In the genomic region with DNA sequence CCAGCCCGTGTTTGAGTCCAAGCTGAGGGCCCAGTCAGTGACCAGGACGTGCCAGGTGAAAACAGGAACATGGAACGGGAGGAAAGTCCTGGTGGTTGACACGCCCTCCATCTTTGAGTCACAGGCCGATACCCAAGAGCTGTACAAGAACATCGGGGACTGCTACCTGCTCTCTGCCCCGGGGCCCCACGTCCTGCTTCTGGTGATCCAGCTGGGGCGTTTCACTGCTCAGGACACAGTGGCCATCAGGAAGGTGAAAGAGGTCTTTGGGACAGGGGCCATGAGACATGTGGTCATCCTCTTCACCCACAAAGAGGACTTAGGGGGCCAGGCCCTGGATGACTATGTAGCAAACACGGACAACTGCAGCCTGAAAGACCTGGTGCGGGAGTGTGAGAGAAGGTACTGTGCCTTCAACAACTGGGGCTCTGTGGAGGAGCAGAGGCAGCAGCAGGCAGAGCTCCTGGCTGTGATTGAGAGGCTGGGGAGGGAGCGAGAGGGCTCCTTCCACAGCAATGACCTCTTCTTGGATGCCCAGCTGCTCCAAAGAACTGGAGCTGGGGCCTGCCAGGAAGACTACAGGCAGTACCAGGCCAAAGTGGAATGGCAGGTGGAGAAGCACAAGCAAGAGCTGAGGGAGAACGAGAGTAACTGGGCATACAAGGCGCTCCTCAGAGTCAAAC, we compare ENCODE assay signal across 23 cellular contexts. TPM values are rescaled to one million over a fixed set of nuclear protein-coding genes. Genes with fewer than 3 reads are reported as not detected.
DNase-seq lines count a peak whose midpoint lies in the region; ATAC-seq lines count a peak whose summit lies in the region.
"Had no signal": no experiment of that assay in that cellular context is flagged by ENCODE, and none has a peak within 500 bp of the region (broad histone marks: within the 10 kb centered on the region; RNA-seq: fewer than 3 reads in every experiment).

No MANE protein-coding gene starts in this region.

- intact Hi-C loops in naive thymus-derived CD4-positive, alpha-beta T cell (cut with micrococcal nuclease): no loop called here
- intact Hi-C loops in head of caudate nucleus (cut with DNase I): no loop called here

- H3K27me3 Mint-ChIP-seq in T-helper 1 cell treated with Interleukin-12 subunit alpha and Interleukin-12 subunit beta and Interleukin-4 antibody, amounts not matched to agents 30 μg/mL and 1 μg/mL, for 36 hours (ENCODE audit: low read depth): no peaks in the 10 kb centered on the region
- no peaks in the 10 kb centered on the region for H3K27me3 Mint-ChIP-seq in CD8-positive, alpha-beta memory T cell
- no peaks in the 10 kb centered on the region for H3K27me3 Mint-ChIP-seq in activated naive CD4-positive, alpha-beta T cell treated with anti-CD3 and anti-CD28 coated beads, Interleukin-2, amount 10 ng/mL, durations not matched to agents 7 days and 5 days
- H3K27me3 Mint-ChIP-seq in naive thymus-derived CD4-positive, alpha-beta T cell: no peaks in the 10 kb centered on the region

- peaks cover 69% of the 10 kb centered on the region for H3K36me3 ChIP-seq in CD8-positive, alpha-beta memory T cell (ENCODE audit: insufficient read depth, low read length)
- peaks cover 24 to 71% (median 26%) of the 10 kb centered on the region in 3 experiments for H3K36me3 ChIP-seq in naive thymus-derived CD4-positive, alpha-beta T cell (ENCODE audit: control insufficient read depth in 2 of 3, insufficient read depth in 3 of 3, low read length in 3 of 3)
- H3K36me3 ChIP-seq: right lobe of liver had no signal

- peaks cover 69% of the 10 kb centered on the region for H3K4me1 ChIP-seq in CD8-positive, alpha-beta memory T cell (ENCODE audit: insufficient read depth, low read length)
- H3K4me1 ChIP-seq in naive thymus-derived CD4-positive, alpha-beta T cell (ENCODE audit: control insufficient read depth in 2 of 2, insufficient read depth in 2 of 2, low read length in 2 of 2): peaks cover 41 to 62% of the 10 kb centered on the region in 2 donors
- H3K4me1 ChIP-seq: tibial artery had no signal

- DNase-seq in T-helper 1 cell (no peak), NCI-H1694 treated with DMSO at 0.1 percent for 48 hours (lab: John Stamatoyannopoulos, UW) (no peak), head of caudate nucleus (no peak)
- no peak for DNase-seq in CD8-positive, alpha-beta memory T cell
- DNase-seq in activated naive CD4-positive, alpha-beta T cell treated with anti-CD3 and anti-CD28 coated beads, Interleukin-2, amount 10 ng/mL, durations not matched to agents 7 days and 5 days: no peak
- peak in 2 of 9 donors; percentile 41 to 47 for DNase-seq in naive thymus-derived CD4-positive, alpha-beta T cell
- DNase-seq: activated CD4-positive, CD25-positive, alpha-beta regulatory T cell; cortex of kidney; DMS53; esophagus squamous epithelium; Kasumi-1; NCI-H1417; nucleus accumbens; right lobe of liver; stimulated activated CD4-positive, alpha-beta T cell treated with anti-CD3 and anti-CD28 coated beads, Interleukin-4, amount 100 ng/mL, for 4 hours; tibial artery had no signal

- peak overlapping the region; percentile 95 for H3K4me3 Mint-ChIP-seq in T-helper 1 cell treated with Interleukin-12 subunit alpha and Interleukin-12 subunit beta and Interleukin-4 antibody, amounts not matched to agents 30 μg/mL and 1 μg/mL, for 36 hours
- peak overlapping the region; percentile 91 to 100 (median 97) for H3K4me3 Mint-ChIP-seq in CD8-positive, alpha-beta memory T cell
- peak overlapping the region; percentile 88 for H3K4me3 Mint-ChIP-seq in activated naive CD4-positive, alpha-beta T cell treated with anti-CD3 and anti-CD28 coated beads, Interleukin-2, amount 10 ng/mL, durations not matched to agents 7 days and 5 days
- H3K4me3 Mint-ChIP-seq in naive thymus-derived CD4-positive, alpha-beta T cell: peak overlapping the region; percentile 90 to 100 (median 98)

- peak overlapping the region; percentile 94 for H3K27ac Mint-ChIP-seq in T-helper 1 cell treated with Interleukin-12 subunit alpha and Interleukin-12 subunit beta and Interleukin-4 antibody, amounts not matched to agents 30 μg/mL and 1 μg/mL, for 36 hours
- peak overlapping the region; percentile 73 to 99 (median 92) for H3K27ac Mint-ChIP-seq in CD8-positive, alpha-beta memory T cell
- H3K27ac Mint-ChIP-seq in activated naive CD4-positive, alpha-beta T cell treated with anti-CD3 and anti-CD28 coated beads, Interleukin-2, amount 10 ng/mL, durations not matched to agents 7 days and 5 days: peak overlapping the region; percentile 93
- peak overlapping the region; percentile 93 to 97 (median 95) for H3K27ac Mint-ChIP-seq in naive thymus-derived CD4-positive, alpha-beta T cell

- POLR2A ChIA-PET in CD8-positive, alpha-beta memory T cell (lab: Charles Lee): interaction anchor here (0.9 to 5.4 kb wide), 10 partner anchors 8 to 293 kb away, joined by 3 to 31 read pairs (median 5); a partner anchor contains a TSS
- POLR2A ChIA-PET in naive thymus-derived CD4-positive, alpha-beta T cell (lab: Charles Lee): interaction anchor here (0.6 to 12.5 kb wide), 35 partner anchors 8 to 335 kb away, joined by 3 to 267 read pairs (median 6); a partner anchor contains a TSS

- no peak for ATAC-seq in naive thymus-derived CD4-positive, alpha-beta T cell
- ATAC-seq in HG02852 (IDR thresholded peaks at IDR 0.05; ENCODE audit: unreplicated experiment): no peak
- ATAC-seq: right lobe of liver had no signal

- no peak overlapping the region for H3K27ac ChIP-seq in CD8-positive, alpha-beta memory T cell (ENCODE audit: low read depth, low read length)
- H3K27ac ChIP-seq in naive thymus-derived CD4-positive, alpha-beta T cell (ENCODE audit: low read depth, low read length): peak overlapping the region; percentile 82
- H3K27ac ChIP-seq: 22Rv1; BLaER1 treated with 17β-estradiol and CSF1 and Interleukin-3, amounts not matched to agents 10 nM and 100 nM; right lobe of liver; tibial artery had no signal

- H3K9me3 Mint-ChIP-seq in T-helper 1 cell treated with Interleukin-12 subunit alpha and Interleukin-12 subunit beta and Interleukin-4 antibody, amounts not matched to agents 30 μg/mL and 1 μg/mL, for 36 hours: no peaks in the 10 kb centered on the region
- peaks cover 0 to 3% (median 0%) of the 10 kb centered on the region in 5 donors for H3K9me3 Mint-ChIP-seq in CD8-positive, alpha-beta memory T cell
- no peaks in the 10 kb centered on the region for H3K9me3 Mint-ChIP-seq in activated naive CD4-positive, alpha-beta T cell treated with anti-CD3 and anti-CD28 coated beads, Interleukin-2, amount 10 ng/mL, durations not matched to agents 7 days and 5 days
- peaks cover 0 to 4% (median 0%) of the 10 kb centered on the region in 11 donors for H3K9me3 Mint-ChIP-seq in naive thymus-derived CD4-positive, alpha-beta T cell

- H3K9me3 ChIP-seq in CD8-positive, alpha-beta memory T cell (ENCODE audit: low read length): no peaks in the 10 kb centered on the region
- H3K9me3 ChIP-seq in naive thymus-derived CD4-positive, alpha-beta T cell (ENCODE audit: control insufficient read depth in 2 of 3, low read length in 3 of 3): no peaks in the 10 kb centered on the region
- H3K9me3 ChIP-seq: esophagus squamous epithelium, right lobe of liver, tibial artery had no signal

- CTCF ChIA-PET in CD8-positive, alpha-beta memory T cell (lab: Charles Lee): interaction anchor here (1.0 to 9.6 kb wide), 14 partner anchors 10 to 295 kb away, joined by 3 to 60 read pairs (median 5); a partner anchor contains a TSS
- CTCF ChIA-PET in activated naive CD4-positive, alpha-beta T cell treated with anti-CD3 and anti-CD28 coated beads, Interleukin-2, amount 10 ng/mL, durations not matched to agents 7 days and 5 days (lab: Charles Lee): interaction anchor here (0.6 to 2.5 kb wide), 14 partner anchors 9 to 294 kb away, joined by 3 to 14 read pairs (median 4); a partner anchor contains a TSS
- CTCF ChIA-PET in naive thymus-derived CD4-positive, alpha-beta T cell (lab: Charles Lee): interaction anchor here (1.0 to 3.2 kb wide), 11 partner anchors 10 to 297 kb away, joined by 3 to 17 read pairs (median 4); a partner anchor contains a TSS

- H3K36me3 Mint-ChIP-seq in T-helper 1 cell treated with Interleukin-12 subunit alpha and Interleukin-12 subunit beta and Interleukin-4 antibody, amounts not matched to agents 30 μg/mL and 1 μg/mL, for 36 hours (ENCODE audit: low read depth): peaks cover 90% of the 10 kb centered on the region
- H3K36me3 Mint-ChIP-seq in CD8-positive, alpha-beta memory T cell: peaks cover 64 to 91% (median 69%) of the 10 kb centered on the region in 3 donors
- peaks cover 93% of the 10 kb centered on the region for H3K36me3 Mint-ChIP-seq in activated naive CD4-positive, alpha-beta T cell treated with anti-CD3 and anti-CD28 coated beads, Interleukin-2, amount 10 ng/mL, durations not matched to agents 7 days and 5 days
- H3K36me3 Mint-ChIP-seq in naive thymus-derived CD4-positive, alpha-beta T cell: peaks cover 59 to 90% (median 85%) of the 10 kb centered on the region in 5 donors

- peak overlapping the region; percentile 97 for H3K4me3 ChIP-seq in CD8-positive, alpha-beta memory T cell (ENCODE audit: low read length)
- peak overlapping the region; percentile 84 for H3K4me3 ChIP-seq in naive thymus-derived CD4-positive, alpha-beta T cell (ENCODE audit: low read length)
- H3K4me3 ChIP-seq: BLaER1 treated with 17β-estradiol and CSF1 and Interleukin-3, amounts not matched to agents 10 nM and 100 nM; right lobe of liver; tibial artery had no signal

- H3K27me3 ChIP-seq in CD8-positive, alpha-beta memory T cell (ENCODE audit: insufficient read depth, low read length, poor library complexity, severe bottlenecking): no peaks in the 10 kb centered on the region
- H3K27me3 ChIP-seq in naive thymus-derived CD4-positive, alpha-beta T cell (ENCODE audit: control insufficient read depth in 2 of 2, insufficient read depth in 2 of 2, low read length in 2 of 2): no peaks in the 10 kb centered on the region
- H3K27me3 ChIP-seq: BLaER1 treated with 17β-estradiol and CSF1 and Interleukin-3, amounts not matched to agents 10 nM and 100 nM; esophagus squamous epithelium; right lobe of liver; tibial artery had no signal

- H3K4me1 Mint-ChIP-seq in T-helper 1 cell treated with Interleukin-12 subunit alpha and Interleukin-12 subunit beta and Interleukin-4 antibody, amounts not matched to agents 30 μg/mL and 1 μg/mL, for 36 hours (ENCODE audit: low read depth): peaks cover 64% of the 10 kb centered on the region
- H3K4me1 Mint-ChIP-seq in CD8-positive, alpha-beta memory T cell: peaks cover 69 to 79% (median 75%) of the 10 kb centered on the region in 3 donors
- H3K4me1 Mint-ChIP-seq in activated naive CD4-positive, alpha-beta T cell treated with anti-CD3 and anti-CD28 coated beads, Interleukin-2, amount 10 ng/mL, durations not matched to agents 7 days and 5 days: peaks cover 75% of the 10 kb centered on the region
- H3K4me1 Mint-ChIP-seq in naive thymus-derived CD4-positive, alpha-beta T cell: peaks cover 51 to 76% (median 68%) of the 10 kb centered on the region in 7 donors

RNA-seq across cellular contexts. Expression of a gene that starts 5.2 kb away (rescaled TPM):
- total RNA-seq in CD8-positive, alpha-beta memory T cell: 10 to 100 TPM; 63.9 to 70.4 TPM
- polyA plus RNA-seq in CD8-positive, alpha-beta memory T cell: 475 TPM
- total RNA-seq in naive thymus-derived CD4-positive, alpha-beta T cell: 100 to 1,000 TPM in 3 of 5 experiments, 10 to 100 TPM in 2; 58.1 to 422 (median 214) TPM
- polyA plus RNA-seq in naive thymus-derived CD4-positive, alpha-beta T cell: 100 to 1,000 TPM; 570 to 819 TPM
- total RNA-seq: HT-29, RPMI7951 had no signal
- polyA plus RNA-seq: keratinocyte had no signal

RNA-seq across cellular contexts. Expression of a gene that starts 26.0 kb away (rescaled TPM):
- 10 to 100 TPM in 1 of 2 experiments, 1 to 10 TPM in 1; 9.8 to 10.0 TPM for total RNA-seq in CD8-positive, alpha-beta memory T cell
- 86.1 TPM for polyA plus RNA-seq in CD8-positive, alpha-beta memory T cell
- total RNA-seq in naive thymus-derived CD4-positive, alpha-beta T cell: 100 to 1,000 TPM in 2 of 5 experiments, 10 to 100 TPM in 3; 23.3 to 124 (median 32.6) TPM
- 100 to 1,000 TPM in 1 of 2 donors, 10 to 100 TPM in 1; 75.4 to 104 TPM for polyA plus RNA-seq in naive thymus-derived CD4-positive, alpha-beta T cell
- total RNA-seq: HT-29, RPMI7951 had no signal
- polyA plus RNA-seq: keratinocyte had no signal

RNA-seq across cellular contexts. Expression of a gene that starts 56.9 kb away (rescaled TPM):
- total RNA-seq in CD8-positive, alpha-beta memory T cell: 10 to 100 TPM; 40.4 to 42.9 TPM
- 88.0 TPM for polyA plus RNA-seq in CD8-positive, alpha-beta memory T cell
- 100 to 1,000 TPM in 3 of 5 experiments, 10 to 100 TPM in 2; 79.4 to 286 (median 122) TPM for total RNA-seq in naive thymus-derived CD4-positive, alpha-beta T cell
- 100 to 1,000 TPM; 150 to 153 TPM for polyA plus RNA-seq in naive thymus-derived CD4-positive, alpha-beta T cell
- total RNA-seq: HT-29 had no signal

RNA-seq across cellular contexts. Expression of a gene that starts 57.7 kb away (rescaled TPM):
- under 1 TPM; 0.20 to 0.27 TPM for total RNA-seq in CD8-positive, alpha-beta memory T cell
- not detected for polyA plus RNA-seq in CD8-positive, alpha-beta memory T cell
- total RNA-seq in naive thymus-derived CD4-positive, alpha-beta T cell: 1 to 10 TPM in 3 of 5 experiments, not detected in 2; 2.0 to 7.1 (median 2.8) TPM
- polyA plus RNA-seq in naive thymus-derived CD4-positive, alpha-beta T cell: under 1 TPM in 1 of 2 donors, not detected in 1; 0.53 TPM
- total RNA-seq: RPMI7951 had no signal
- polyA plus RNA-seq: keratinocyte had no signal

RNA-seq across cellular contexts. Expression of a gene that starts 58.1 kb away (rescaled TPM):
- total RNA-seq in CD8-positive, alpha-beta memory T cell: under 1 TPM in 1 of 2 experiments, not detected in 1; 0.26 TPM
- not detected for polyA plus RNA-seq in CD8-positive, alpha-beta memory T cell
- total RNA-seq in naive thymus-derived CD4-positive, alpha-beta T cell: 1 to 10 TPM in 3 of 5 experiments, not detected in 2; 1.3 to 4.4 (median 1.8) TPM
- under 1 TPM; 0.35 to 0.38 TPM for polyA plus RNA-seq in naive thymus-derived CD4-positive, alpha-beta T cell
- total RNA-seq: RPMI7951 had no signal
- polyA plus RNA-seq: keratinocyte had no signal
